1 cellular context compared by ENCODE assay signal in genomic region chr22:47102648-47103047, GRCh38.
TF ChIP-seq lines count a peak whose summit lies in the region.

No MANE protein-coding gene starts in this region.

TF ChIP-seq in H1, 55 proteins besides CTCF, POLR2A, EP300 and RAD21 (continued from another document):
- TF ChIP-seq BCL11A (IDR thresholded peaks at IDR 0.05; ENCODE audit: low read depth in 2 of 2, low read length in 2 of 2) (no peak), JUN (IDR thresholded peaks at IDR 0.05; ENCODE audit: low read depth, low read length) (no peak)
